21 cellular contexts compared by ENCODE assay signal in genomic region chr2:237350070-237350469, GRCh38.
"Had no signal": no experiment of that assay in that cellular context is flagged by ENCODE, and none has a peak within 500 bp of the region (broad histone marks: within the 10 kb centered on the region; RNA-seq: fewer than 3 reads in every experiment).

No MANE protein-coding gene starts in this region.

- H3K27me3 Mint-ChIP-seq: activated CD4-positive, alpha-beta memory T cell treated with anti-CD3 and anti-CD28 coated beads for 36 hours; activated CD8-positive, alpha-beta memory T cell treated with anti-CD3 and anti-CD28 coated beads, Interleukin-2, amount 10 ng/mL, durations not matched to agents 7 days and 5 days; activated naive CD8-positive, alpha-beta T cell treated with anti-CD3 and anti-CD28 coated beads, Interleukin-2, amount 10 ng/mL, durations not matched to agents 7 days and 5 days; naive thymus-derived CD4-positive, alpha-beta T cell had no signal

- H3K9me3 Mint-ChIP-seq: activated B cell treated with CpG ODN at 0.5 μM for 24 hours; activated CD4-positive, alpha-beta memory T cell treated with anti-CD3 and anti-CD28 coated beads for 36 hours; activated naive CD8-positive, alpha-beta T cell treated with anti-CD3 and anti-CD28 coated beads, Interleukin-2, amount 10 ng/mL, durations not matched to agents 7 days and 5 days; activated T-helper 2 cell treated with anti-CD3 and anti-CD28 coated beads, Interferon-gamma antibody, Interleukin-2, Interleukin-4, amounts not matched to agents 10 μg/mL and 5 μg/mL and 100 μg/mL, durations not matched to agents 14 hours and 24 hours and 36 hours; effector memory CD8-positive, alpha-beta T cell; memory B cell; naive thymus-derived CD4-positive, alpha-beta T cell had no signal

- H3K4me1 Mint-ChIP-seq: activated B cell treated with CpG ODN at 0.5 μM for 24 hours; activated CD8-positive, alpha-beta memory T cell treated with anti-CD3 and anti-CD28 coated beads, Interleukin-2, amount 10 ng/mL, durations not matched to agents 7 days and 5 days; activated naive CD8-positive, alpha-beta T cell treated with anti-CD3 and anti-CD28 coated beads, Interleukin-2, amount 10 ng/mL, durations not matched to agents 7 days and 5 days; memory B cell had no signal

- H3K36me3 ChIP-seq: neutrophil, transverse colon had no signal

- H3K4me3 Mint-ChIP-seq: activated B cell treated with CpG ODN at 0.5 μM for 24 hours; activated CD4-positive, alpha-beta memory T cell treated with anti-CD3 and anti-CD28 coated beads for 36 hours; activated CD8-positive, alpha-beta memory T cell treated with anti-CD3 and anti-CD28 coated beads, Interleukin-2, amount 10 ng/mL, durations not matched to agents 7 days and 5 days; activated naive CD8-positive, alpha-beta T cell treated with anti-CD3 and anti-CD28 coated beads, Interleukin-2, amount 10 ng/mL, durations not matched to agents 7 days and 5 days; effector memory CD8-positive, alpha-beta T cell; memory B cell; naive thymus-derived CD4-positive, alpha-beta T cell had no signal

- H3K36me3 Mint-ChIP-seq: activated CD8-positive, alpha-beta memory T cell treated with anti-CD3 and anti-CD28 coated beads, Interleukin-2, amount 10 ng/mL, durations not matched to agents 7 days and 5 days; activated naive CD8-positive, alpha-beta T cell treated with anti-CD3 and anti-CD28 coated beads, Interleukin-2, amount 10 ng/mL, durations not matched to agents 7 days and 5 days; memory B cell had no signal

- H3K27ac Mint-ChIP-seq: activated B cell treated with CpG ODN at 0.5 μM for 24 hours; activated CD4-positive, alpha-beta memory T cell treated with anti-CD3 and anti-CD28 coated beads for 36 hours; activated CD8-positive, alpha-beta memory T cell treated with anti-CD3 and anti-CD28 coated beads, Interleukin-2, amount 10 ng/mL, durations not matched to agents 7 days and 5 days; activated naive CD8-positive, alpha-beta T cell treated with anti-CD3 and anti-CD28 coated beads, Interleukin-2, amount 10 ng/mL, durations not matched to agents 7 days and 5 days; activated T-helper 2 cell treated with anti-CD3 and anti-CD28 coated beads, Interferon-gamma antibody, Interleukin-2, Interleukin-4, amounts not matched to agents 10 μg/mL and 5 μg/mL and 100 μg/mL, durations not matched to agents 14 hours and 24 hours and 36 hours; effector memory CD8-positive, alpha-beta T cell; memory B cell; naive thymus-derived CD4-positive, alpha-beta T cell had no signal

- ATAC-seq: activated CD8-positive, alpha-beta memory T cell treated with anti-CD3 and anti-CD28 coated beads, Interleukin-2, amount 10 ng/mL, durations not matched to agents 7 days and 5 days; body of pancreas; effector memory CD8-positive, alpha-beta T cell; naive thymus-derived CD4-positive, alpha-beta T cell; stimulated activated naive CD8-positive, alpha-beta T cell treated with anti-CD3 and anti-CD28 coated beads, Interleukin-15, Interleukin-2, amounts not matched to agents 100 U/mL and 50 U/mL, for 24 hours had no signal

- H3K27me3 ChIP-seq: body of pancreas, suprapubic skin, transverse colon had no signal

- H3K27ac ChIP-seq: body of pancreas, epithelial cell of prostate, heart right ventricle, neutrophil, suprapubic skin had no signal

- H3K4me1 ChIP-seq: body of pancreas, transverse colon had no signal

- H3K4me3 ChIP-seq: body of pancreas, heart right ventricle, suprapubic skin, transverse colon had no signal

- H3K9me3 ChIP-seq: body of pancreas, heart right ventricle, neutrophil, suprapubic skin, transverse colon had no signal

- DNase-seq: activated B cell treated with CpG ODN at 0.5 μM for 24 hours; activated CD4-positive, alpha-beta memory T cell treated with anti-CD3 and anti-CD28 coated beads for 36 hours; activated CD4-positive, alpha-beta T cell treated with anti-CD3 and anti-CD28 coated beads for 4 hours; activated CD8-positive, alpha-beta memory T cell treated with anti-CD3 and anti-CD28 coated beads, Interleukin-2, amount 10 ng/mL, durations not matched to agents 7 days and 5 days; activated naive CD4-positive, alpha-beta T cell treated with Interleukin-2 at 50 U/mL for 16 hours; activated naive CD8-positive, alpha-beta T cell treated with anti-CD3 and anti-CD28 coated beads, Interleukin-2, amount 10 ng/mL, durations not matched to agents 7 days and 5 days; activated T-cell treated with anti-CD3 and anti-CD28 coated beads, Interleukin-2, amount 50 U/mL, for 1 hour; body of pancreas; effector memory CD8-positive, alpha-beta T cell; heart right ventricle; naive thymus-derived CD4-positive, alpha-beta T cell; posterior cingulate gyrus; retina; stimulated activated CD4-positive, alpha-beta T cell treated with anti-CD3 and anti-CD28 coated beads, Interleukin-2, amount 100 ng/mL, for 24 hours; stimulated activated naive CD8-positive, alpha-beta T cell treated with anti-CD3 and anti-CD28 coated beads, Interleukin-15, Interleukin-2, amounts not matched to agents 100 U/mL and 50 U/mL, for 24 hours; transverse colon had no signal
